8 cellular contexts compared by ENCODE assay signal in the genomic region with DNA sequence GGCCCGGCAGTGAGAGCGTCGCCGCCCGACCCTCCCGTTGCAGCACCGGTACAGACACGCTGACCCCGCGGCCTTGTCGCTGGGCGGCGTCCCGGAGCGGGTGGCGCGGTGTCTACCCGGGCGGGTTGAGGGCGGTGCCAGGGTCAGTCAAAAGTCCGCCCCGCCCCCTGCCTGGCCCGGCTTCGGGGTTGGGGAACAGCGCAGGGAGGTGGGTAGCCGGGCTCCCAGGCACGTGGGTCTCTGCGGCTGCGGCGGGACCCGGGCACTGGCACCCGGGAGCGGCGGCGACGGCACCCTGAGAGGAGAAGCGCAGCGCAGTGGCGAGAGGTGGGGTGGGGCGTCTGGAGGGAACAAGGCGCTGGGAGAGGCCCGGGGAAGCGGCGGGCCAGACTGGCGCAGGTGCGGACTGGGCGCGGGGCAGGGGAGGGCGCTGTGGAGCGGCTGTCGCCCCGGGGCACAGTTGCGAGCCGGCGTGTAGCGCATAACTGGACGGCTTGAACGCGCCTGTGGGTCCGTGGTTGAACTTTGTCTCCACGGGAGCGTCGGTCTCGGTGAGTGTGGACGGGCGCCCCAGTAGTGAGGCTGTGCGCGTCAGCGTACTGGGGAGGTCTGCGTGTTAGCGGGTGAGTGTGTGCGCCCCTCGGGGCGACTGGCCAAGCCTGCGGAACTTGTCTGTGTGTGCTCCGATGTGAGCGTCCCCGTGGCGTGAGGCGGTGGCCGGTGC. TPM values are rescaled to one million over a fixed set of nuclear protein-coding genes. Genes with fewer than 3 reads are reported as not detected.
DNase-seq lines count a peak whose midpoint lies in the region; ATAC-seq and TF ChIP-seq lines count a peak whose summit lies in the region.

A gene (plus strand): TSS at position 176 of the 724 bp plus-strand sequence. CDS start 15,879 bp downstream, outside the sequence.

- peak within 1 kb of the TSS; percentile 49 for H3K4me3 Mint-ChIP-seq in CD8-positive, alpha-beta T cell
- H3K4me3 Mint-ChIP-seq in T-helper 1 cell treated with Interleukin-12 subunit alpha and Interleukin-12 subunit beta and Interleukin-4 antibody, amounts not matched to agents 30 μg/mL and 1 μg/mL, for 36 hours: peak within 1 kb of the TSS; percentile 62

- H3K4me1 Mint-ChIP-seq in CD8-positive, alpha-beta T cell (ENCODE audit: low read depth): peaks cover 7% of the 10 kb centered on the region
- H3K4me1 Mint-ChIP-seq in T-helper 1 cell treated with Interleukin-12 subunit alpha and Interleukin-12 subunit beta and Interleukin-4 antibody, amounts not matched to agents 30 μg/mL and 1 μg/mL, for 36 hours (ENCODE audit: low read depth): peaks cover 5% of the 10 kb centered on the region

- no peak within 1 kb of the TSS for H3K27ac Mint-ChIP-seq in CD8-positive, alpha-beta T cell
- H3K27ac Mint-ChIP-seq in T-helper 1 cell treated with Interleukin-12 subunit alpha and Interleukin-12 subunit beta and Interleukin-4 antibody, amounts not matched to agents 30 μg/mL and 1 μg/mL, for 36 hours: no peak within 1 kb of the TSS

- no peak within 1 kb of the TSS for H3K27ac ChIP-seq in CD8-positive, alpha-beta T cell (ENCODE audit: low read depth, low read length)
- H3K27ac ChIP-seq in lung (ENCODE audit: low read depth in 1 of 2, low read length in 1 of 2): peak within 1 kb of the TSS; percentile 81 to 83

- no peaks in the 10 kb centered on the region for H3K9me3 Mint-ChIP-seq in CD8-positive, alpha-beta T cell
- H3K9me3 Mint-ChIP-seq in T-helper 1 cell treated with Interleukin-12 subunit alpha and Interleukin-12 subunit beta and Interleukin-4 antibody, amounts not matched to agents 30 μg/mL and 1 μg/mL, for 36 hours: no peaks in the 10 kb centered on the region

- DNase-seq in CD8-positive, alpha-beta T cell: peak in 2 of 7 experiments; percentile 11 to 21
- DNase-seq in dermis blood vessel endothelial cell (peak; percentile 68), lung (ENCODE audit: low spot score) (peak; percentile 88), cerebellar nuclear complex (lab: John Stamatoyannopoulos, UW) (no peak)
- peak; percentile 70 for DNase-seq in stimulated activated CD8-positive, alpha-beta memory T cell treated with anti-CD3 and anti-CD28 coated beads, Interleukin-4, amount 100 ng/mL, for 48 hours

- ATAC-seq in CD8-positive, alpha-beta T cell: peak; percentile 38
- ATAC-seq in HG03108 (IDR thresholded peaks at IDR 0.05; ENCODE audit: unreplicated experiment) (peak; percentile 47), lung (ENCODE audit: insufficient read depth, low FRiP score) (peak; percentile 87), HG02840 (IDR thresholded peaks at IDR 0.05; ENCODE audit: low FRiP score, unreplicated experiment) (no peak)

- no peak within 1 kb of the TSS for H3K4me3 ChIP-seq in CD8-positive, alpha-beta T cell (ENCODE audit: low read depth, low read length)
- peak within 1 kb of the TSS; percentile 38 for H3K4me3 ChIP-seq in lung

- no peak for TF ChIP-seq CTCF in CD8-positive, alpha-beta T cell (IDR thresholded peaks at IDR 0.05)
- peak; percentile 25 for TF ChIP-seq CTCF in lung (IDR thresholded peaks at IDR 0.05; ENCODE audit: control extremely low read depth, extremely low read depth)

- no peaks in the 10 kb centered on the region for H3K36me3 ChIP-seq in CD8-positive, alpha-beta T cell (ENCODE audit: insufficient read depth, low read length)
- no peaks in the 10 kb centered on the region for H3K36me3 ChIP-seq in lung (ENCODE audit: control insufficient read depth in 2 of 2, insufficient read depth in 2 of 2, low read length in 2 of 2)

- intact Hi-C loops in CD8-positive, alpha-beta T cell (cut with DNase I, micrococcal nuclease): no loop called here

- 1 to 2% methylated on average over 79 to 81 of the region's 81 CpGs for WGBS in lung, 2 donors

- POLR2A ChIA-PET in CD8-positive, alpha-beta T cell (lab: Charles Lee): no interaction called here

- CTCF ChIA-PET in CD8-positive, alpha-beta T cell (lab: Charles Lee): interaction anchor here (0.9 to 1.7 kb wide), 2 partner anchors 9 to 12 kb away, joined by 3 to 4 read pairs; no protein-coding TSS in a partner anchor

- H3K9me3 ChIP-seq in CD8-positive, alpha-beta T cell (ENCODE audit: low read length): no peaks in the 10 kb centered on the region
- H3K9me3 ChIP-seq in lung (ENCODE audit: control insufficient read depth in 2 of 2, insufficient read depth in 1 of 2, low read length in 1 of 2): no peaks in the 10 kb centered on the region

- H3K4me1 ChIP-seq in CD8-positive, alpha-beta T cell (ENCODE audit: insufficient read depth, low read length): no peaks in the 10 kb centered on the region
- peaks cover 0 to 8% of the 10 kb centered on the region in 2 donors for H3K4me1 ChIP-seq in lung (ENCODE audit: control insufficient read depth in 2 of 2, insufficient read depth in 2 of 2, low read length in 2 of 2)

- peaks cover 20% of the 10 kb centered on the region for H3K27me3 Mint-ChIP-seq in CD8-positive, alpha-beta T cell (ENCODE audit: low read depth)
- peaks cover 48% of the 10 kb centered on the region for H3K27me3 Mint-ChIP-seq in T-helper 1 cell treated with Interleukin-12 subunit alpha and Interleukin-12 subunit beta and Interleukin-4 antibody, amounts not matched to agents 30 μg/mL and 1 μg/mL, for 36 hours (ENCODE audit: low read depth)

- peaks cover 15% of the 10 kb centered on the region for H3K27me3 ChIP-seq in CD8-positive, alpha-beta T cell (ENCODE audit: insufficient read depth, low read length)
- H3K27me3 ChIP-seq in lung (ENCODE audit: control insufficient read depth, insufficient read depth): no peaks in the 10 kb centered on the region

- no peaks in the 10 kb centered on the region for H3K36me3 Mint-ChIP-seq in CD8-positive, alpha-beta T cell
- peaks cover 1% of the 10 kb centered on the region for H3K36me3 Mint-ChIP-seq in T-helper 1 cell treated with Interleukin-12 subunit alpha and Interleukin-12 subunit beta and Interleukin-4 antibody, amounts not matched to agents 30 μg/mL and 1 μg/mL, for 36 hours (ENCODE audit: low read depth)

RNA-seq across cellular contexts. Expression of the gene that starts here (rescaled TPM):
- total RNA-seq in CD8-positive, alpha-beta T cell: not detected
- total RNA-seq in dermis blood vessel endothelial cell: 0.51 and 1.2 TPM in 2 replicates
- 10 to 100 TPM in 1 of 2 donors, 1 to 10 TPM in 1; 3.8 to 13.0 TPM for total RNA-seq in lung
- 1 to 10 TPM; 3.1 to 9.1 TPM for polyA plus RNA-seq in lung

Comparison
In these comparisons a context has a peak if more than half of its experiments do, and no peak if none do; other contexts are left out.
1. Peak in ATAC-seq in CD8-positive, alpha-beta T cell; RNA of the gene not detected or under 1 TPM.
2. DNase-seq: peak in dermis blood vessel endothelial cell (single experiment), lung (single experiment) and stimulated activated CD8-positive, alpha-beta memory T cell treated with anti-CD3 and anti-CD28 coated beads, Interleukin-4, amount 100 ng/mL, for 48 hours (single experiment); none in cerebellar nuclear complex (0 of 2).